Comparison of ENCODE assay signal across 5 cellular contexts in the genomic region with DNA sequence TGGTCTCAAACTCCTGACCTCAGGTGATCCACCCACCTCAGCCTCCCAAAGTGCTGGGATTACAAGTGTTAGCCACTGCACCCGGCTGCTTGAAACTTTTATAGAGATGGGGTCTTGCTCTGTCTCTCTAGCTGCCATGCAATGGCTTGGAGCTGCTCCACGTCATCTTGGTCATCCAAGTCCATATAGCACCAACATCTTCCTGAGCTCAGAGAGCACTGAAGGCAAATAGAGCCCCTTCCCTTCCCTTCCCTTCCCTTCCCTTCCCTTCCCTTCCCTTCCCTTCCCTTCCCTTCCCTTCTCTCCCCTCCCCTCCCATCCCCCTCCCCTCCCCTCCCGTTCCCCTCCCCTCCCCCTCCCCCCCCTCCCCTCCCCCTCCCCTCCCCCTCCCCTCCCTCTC. TPM values are rescaled to one million over a fixed set of nuclear protein-coding genes. Genes with fewer than 3 reads are reported as not detected.
"Had no signal": no experiment of that assay in that cellular context is flagged by ENCODE, and none has a peak within 500 bp of the region (broad histone marks: within the 10 kb centered on the region; RNA-seq: fewer than 3 reads in every experiment).

No MANE protein-coding gene starts in this region.

RNA-seq across cellular contexts. Expression of a gene that starts 22.5 kb away (rescaled TPM):
- total RNA-seq: HT-29, HT1080, IMR-90, K562 had no signal
- polyA plus RNA-seq: IgD-negative memory B cell, IMR-90, K562 had no signal
